In the genomic region with DNA sequence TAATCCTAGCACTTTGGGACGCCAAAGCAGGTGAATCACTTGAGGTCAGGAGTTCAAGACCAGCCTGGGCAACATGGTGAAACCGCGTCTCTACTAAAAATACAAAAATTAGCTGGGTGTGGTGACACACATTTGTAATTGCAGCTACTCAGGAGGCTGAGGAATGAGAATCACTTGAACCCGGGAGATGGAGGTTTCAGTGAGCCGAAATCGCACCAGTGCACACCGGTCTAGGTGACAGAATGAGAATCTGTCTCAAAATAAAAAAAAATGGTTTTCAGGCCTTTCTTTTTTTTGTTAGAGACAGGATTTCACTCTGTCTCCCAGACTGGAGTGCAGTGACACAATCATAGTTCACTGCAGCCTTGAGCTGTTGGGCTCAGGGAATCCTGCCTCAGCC, we compare ENCODE assay signal across 2 cellular contexts. TPM values are rescaled to one million over a fixed set of nuclear protein-coding genes. Genes with fewer than 3 reads are reported as not detected.
"Had no signal": no experiment of that assay in that cellular context is flagged by ENCODE, and none has a peak within 500 bp of the region (broad histone marks: within the 10 kb centered on the region; RNA-seq: fewer than 3 reads in every experiment).

No MANE protein-coding gene starts in this region.

RNA-seq across cellular contexts. Expression of a gene that starts 45.1 kb away (rescaled TPM):
- total RNA-seq: left ventricle myocardium inferior, subcutaneous adipose tissue had no signal
